In the genomic region with DNA sequence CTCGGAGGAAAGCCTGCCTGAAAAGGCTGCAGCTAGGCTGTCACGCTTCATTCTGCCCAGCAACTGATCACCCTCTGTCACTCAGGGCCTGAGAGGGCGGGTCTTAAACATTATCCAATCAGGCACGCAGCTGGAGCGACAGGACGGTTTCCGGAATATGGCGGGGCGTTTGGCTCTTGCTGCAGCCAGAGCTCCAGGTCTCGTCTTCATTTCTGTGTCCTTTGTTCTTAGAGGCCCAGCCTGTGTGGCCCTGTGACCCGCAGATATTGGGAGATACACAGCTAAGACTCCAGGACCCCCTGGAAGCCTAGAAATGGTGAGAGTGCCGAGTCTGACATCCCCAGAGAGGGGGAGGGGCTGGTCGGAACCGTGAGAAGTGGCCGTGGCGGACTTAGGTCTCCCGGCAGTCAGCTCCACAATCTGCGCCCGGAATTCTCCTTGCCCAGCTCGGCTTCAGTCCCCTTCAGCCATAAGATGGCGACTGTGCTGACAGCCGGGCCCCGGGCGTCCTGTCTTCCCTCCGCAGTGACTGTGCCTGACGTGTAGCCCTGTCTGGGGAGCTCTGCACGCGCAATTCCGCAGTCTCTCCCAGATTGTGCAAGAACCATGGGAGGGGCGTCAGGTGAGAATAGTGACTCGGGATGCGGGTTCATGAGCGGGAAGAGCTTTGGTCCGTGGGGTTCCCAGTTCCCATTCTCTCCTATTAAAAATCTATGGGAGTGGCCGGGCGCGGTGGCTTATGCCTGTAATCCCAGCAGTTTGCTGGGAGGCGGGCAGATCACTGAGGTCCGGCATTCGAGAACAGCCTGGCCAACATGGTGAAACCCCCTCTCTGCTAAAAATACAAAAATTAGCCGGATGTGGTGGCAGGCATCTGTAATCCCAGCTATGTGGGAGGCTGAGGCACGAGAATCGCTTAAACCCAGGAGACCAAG, we compare ENCODE assay signal across 8 cellular contexts. TPM values are rescaled to one million over a fixed set of nuclear protein-coding genes. Genes with fewer than 3 reads are reported as not detected.
DNase-seq lines count a peak whose midpoint lies in the region; ATAC-seq lines count a peak whose summit lies in the region.

A gene (plus strand): TSS at position 144 of the 935 bp plus-strand sequence. CDS start 170 bp downstream, at position 314.

- peaks cover 0 to 1% of the 10 kb centered on the region in 2 donors for H3K27me3 Mint-ChIP-seq in CD8-positive, alpha-beta memory T cell
- no peaks in the 10 kb centered on the region for H3K27me3 Mint-ChIP-seq in activated CD8-positive, alpha-beta memory T cell treated with anti-CD3 and anti-CD28 coated beads, Interleukin-2, amount 10 ng/mL, durations not matched to agents 7 days and 5 days

- H2AK5ac ChIP-seq in mesenchymal stem cell (ENCODE audit: low read length, severe bottlenecking): no peak within 1 kb of the TSS

- ATAC-seq in GM19467 (IDR thresholded peaks at IDR 0.05; ENCODE audit: unreplicated experiment): peak; percentile 99
- ATAC-seq in activated CD8-positive, alpha-beta memory T cell treated with anti-CD3 and anti-CD28 coated beads, Interleukin-2, amount 10 ng/mL, durations not matched to agents 7 days and 5 days: peak; percentile 100

- H3K4me1 ChIP-seq in CD8-positive, alpha-beta memory T cell (ENCODE audit: insufficient read depth, low read length): peaks cover 18% of the 10 kb centered on the region
- H3K4me1 ChIP-seq in endocrine pancreas (ENCODE audit: control insufficient read depth, insufficient read depth, low read length) (no peaks in the 10 kb centered on the region), mesenchymal stem cell (ENCODE audit: control insufficient read depth, insufficient read depth, low read depth, low read length) (no peaks in the 10 kb centered on the region)

- DNase-seq in CD8-positive, alpha-beta memory T cell: peak; percentile 78 to 95 (median 87)
- DNase-seq in HS-27A (ENCODE audit: low read depth) (peak; percentile 55), NOMO-1 (lab: John Stamatoyannopoulos, UW; ENCODE audit: unreplicated experiment in 2 of 2) (peak; percentile 75 to 81), mesenchymal stem cell (peak; percentile 97)
- peak; percentile 96 for DNase-seq in activated CD8-positive, alpha-beta memory T cell treated with anti-CD3 and anti-CD28 coated beads, Interleukin-2, amount 10 ng/mL, durations not matched to agents 7 days and 5 days
- peak; percentile 78 for DNase-seq in stimulated activated CD8-positive, alpha-beta memory T cell treated with anti-CD3 and anti-CD28 coated beads, Interleukin-12 subunit alpha, Interleukin-12 subunit beta, amount 100 ng/mL, for 24 hours (ENCODE audit: extremely low read depth)

- H3K4ac ChIP-seq in mesenchymal stem cell (ENCODE audit: low read depth in 1 of 2, low read length in 2 of 2): peak within 1 kb of the TSS; percentile 73 to 86

- no peaks in the 10 kb centered on the region for H3K36me3 ChIP-seq in CD8-positive, alpha-beta memory T cell (ENCODE audit: insufficient read depth, low read length)
- H3K36me3 ChIP-seq in endocrine pancreas (ENCODE audit: control insufficient read depth, insufficient read depth, low read length) (peaks cover 3% of the 10 kb centered on the region), mesenchymal stem cell (ENCODE audit: control insufficient read depth in 1 of 2, insufficient read depth in 2 of 2, low read depth in 1 of 2, low read length in 2 of 2) (peaks cover 14 to 15% of the 10 kb centered on the region in 2 experiments)

- H2BK15ac ChIP-seq in mesenchymal stem cell (ENCODE audit: low read depth, poor library complexity, severe bottlenecking): no peak within 1 kb of the TSS

- peak within 1 kb of the TSS in 1 of 2 experiments; percentile 92 for H3K14ac ChIP-seq in mesenchymal stem cell (ENCODE audit: low read length in 2 of 2)

- peaks cover 47 to 58% (median 58%) of the 10 kb centered on the region in 3 donors for H3K4me1 Mint-ChIP-seq in CD8-positive, alpha-beta memory T cell
- peaks cover 19% of the 10 kb centered on the region for H3K4me1 Mint-ChIP-seq in activated CD8-positive, alpha-beta memory T cell treated with anti-CD3 and anti-CD28 coated beads, Interleukin-2, amount 10 ng/mL, durations not matched to agents 7 days and 5 days

- peak within 1 kb of the TSS; percentile 88 for H2BK5ac ChIP-seq in mesenchymal stem cell (ENCODE audit: low read depth, low read length, poor library complexity, severe bottlenecking)

- H3K9ac ChIP-seq in endocrine pancreas (ENCODE audit: control insufficient read depth, insufficient read depth, low read length) (peak within 1 kb of the TSS; percentile 85), mesenchymal stem cell (ENCODE audit: low read length) (peak within 1 kb of the TSS; percentile 98)

- 4% methylated on average over 43 of the region's 43 CpGs for WGBS in mesenchymal stem cell

- H4K91ac ChIP-seq in mesenchymal stem cell (ENCODE audit: low read length): peak within 1 kb of the TSS; percentile 72

- H3K27me3 ChIP-seq in CD8-positive, alpha-beta memory T cell (ENCODE audit: insufficient read depth, low read length, poor library complexity, severe bottlenecking): no peaks in the 10 kb centered on the region
- H3K27me3 ChIP-seq in endocrine pancreas (ENCODE audit: control insufficient read depth, insufficient read depth, low read length): no peaks in the 10 kb centered on the region
- H3K27me3 ChIP-seq in mesenchymal stem cell (ENCODE audit: control insufficient read depth in 1 of 2, insufficient read depth in 1 of 2, low read length in 2 of 2): no peaks in the 10 kb centered on the region

- CTCF ChIA-PET in CD8-positive, alpha-beta memory T cell (lab: Charles Lee): interaction anchor here (0.9 to 1.7 kb wide), 5 partner anchors 22 to 364 kb away, joined by 4 to 15 read pairs (median 6); a partner anchor contains a TSS
- CTCF ChIA-PET in activated CD8-positive, alpha-beta memory T cell treated with anti-CD3 and anti-CD28 coated beads, Interleukin-2, amount 10 ng/mL, durations not matched to agents 7 days and 5 days (lab: Charles Lee): interaction anchor here (0.6 to 1.9 kb wide), 6 partner anchors 10 to 190 kb away, joined by 3 to 7 read pairs (median 4); a partner anchor contains a TSS

- peak within 1 kb of the TSS; percentile 84 to 88 for H3K18ac ChIP-seq in mesenchymal stem cell (ENCODE audit: low read depth in 1 of 2, low read length in 2 of 2)

- H3K4me3 Mint-ChIP-seq in CD8-positive, alpha-beta memory T cell: peak within 1 kb of the TSS; percentile 99 to 100 (median 100)
- H3K4me3 Mint-ChIP-seq in activated CD8-positive, alpha-beta memory T cell treated with anti-CD3 and anti-CD28 coated beads, Interleukin-2, amount 10 ng/mL, durations not matched to agents 7 days and 5 days: peak within 1 kb of the TSS; percentile 99

- peak within 1 kb of the TSS; percentile 98 to 100 (median 100) for H3K27ac Mint-ChIP-seq in CD8-positive, alpha-beta memory T cell
- H3K27ac Mint-ChIP-seq in activated CD8-positive, alpha-beta memory T cell treated with anti-CD3 and anti-CD28 coated beads, Interleukin-2, amount 10 ng/mL, durations not matched to agents 7 days and 5 days: peak within 1 kb of the TSS; percentile 99

- peaks cover 11 to 32% (median 26%) of the 10 kb centered on the region in 3 donors for H3K36me3 Mint-ChIP-seq in CD8-positive, alpha-beta memory T cell
- peaks cover 45% of the 10 kb centered on the region for H3K36me3 Mint-ChIP-seq in activated CD8-positive, alpha-beta memory T cell treated with anti-CD3 and anti-CD28 coated beads, Interleukin-2, amount 10 ng/mL, durations not matched to agents 7 days and 5 days

- peak within 1 kb of the TSS; percentile 100 for H3K27ac ChIP-seq in CD8-positive, alpha-beta memory T cell (ENCODE audit: low read depth, low read length)
- peak within 1 kb of the TSS; percentile 95 for H3K27ac ChIP-seq in mesenchymal stem cell (ENCODE audit: low read length, poor library complexity, severe bottlenecking)

- POLR2A ChIA-PET in CD8-positive, alpha-beta memory T cell (lab: Charles Lee): interaction anchor here (0.5 to 2.3 kb wide), 15 partner anchors 11 to 1611 kb away, joined by 4 to 22 read pairs (median 5); a partner anchor contains a TSS

- H3K9me3 Mint-ChIP-seq in CD8-positive, alpha-beta memory T cell: peaks cover 0 to 7% (median 0%) of the 10 kb centered on the region in 5 donors
- H3K9me3 Mint-ChIP-seq in activated CD8-positive, alpha-beta memory T cell treated with anti-CD3 and anti-CD28 coated beads, Interleukin-2, amount 10 ng/mL, durations not matched to agents 7 days and 5 days (ENCODE audit: low read depth): peaks cover 20% of the 10 kb centered on the region

- H2BK120ac ChIP-seq in mesenchymal stem cell (ENCODE audit: low read depth, low read length): peak within 1 kb of the TSS; percentile 43

- peak within 1 kb of the TSS; percentile 70 for H3K4me2 ChIP-seq in mesenchymal stem cell (ENCODE audit: low read length, poor library complexity, severe bottlenecking)

- peak within 1 kb of the TSS in 1 of 2 experiments; percentile 89 for H3K23ac ChIP-seq in mesenchymal stem cell (ENCODE audit: low read length in 2 of 2)

- peak within 1 kb of the TSS; percentile 87 for H4K8ac ChIP-seq in mesenchymal stem cell (ENCODE audit: low read length)

- peaks cover 19% of the 10 kb centered on the region for H3K79me1 ChIP-seq in mesenchymal stem cell (replicated peaks; ENCODE audit: low read length, poor library complexity, severe bottlenecking)

- H2AFZ ChIP-seq in mesenchymal stem cell (ENCODE audit: low read depth, low read length): peak within 1 kb of the TSS; percentile 72

- no peak within 1 kb of the TSS for H2BK12ac ChIP-seq in mesenchymal stem cell (ENCODE audit: low read length in 2 of 2)

- peak within 1 kb of the TSS; percentile 100 for H3K4me3 ChIP-seq in CD8-positive, alpha-beta memory T cell (ENCODE audit: low read length)
- H3K4me3 ChIP-seq in endocrine pancreas (ENCODE audit: control insufficient read depth, insufficient read depth, low read length) (peak within 1 kb of the TSS; percentile 83), mesenchymal stem cell (ENCODE audit: insufficient read depth in 1 of 2, low read depth in 1 of 2, low read length in 2 of 2) (peak within 1 kb of the TSS; percentile 86 to 99)

- no peaks in the 10 kb centered on the region for H3K9me3 ChIP-seq in CD8-positive, alpha-beta memory T cell (ENCODE audit: low read length)
- no peaks in the 10 kb centered on the region for H3K9me3 ChIP-seq in endocrine pancreas (ENCODE audit: control insufficient read depth, low read length)
- peaks cover 20% of the 10 kb centered on the region for H3K9me3 ChIP-seq in mesenchymal stem cell (ENCODE audit: control insufficient read depth, low read length)

RNA-seq across cellular contexts. Expression of the gene that starts here (rescaled TPM):
- 1 to 10 TPM; 8.5 to 9.0 TPM for total RNA-seq in CD8-positive, alpha-beta memory T cell
- polyA plus RNA-seq in CD8-positive, alpha-beta memory T cell: 34.3 TPM
- 10 to 100 TPM in 1 of 2 experiments, 1 to 10 TPM in 1; 6.7 to 10.4 TPM for total RNA-seq in activated CD8-positive, alpha-beta memory T cell treated with anti-CD3 and anti-CD28 coated beads, Interleukin-2, amount 10 ng/mL, durations not matched to agents 7 days and 5 days
- polyA plus RNA-seq in mesenchymal stem cell (2013, experiment 1 of 2): 4.4 TPM
- 4.1 TPM for polyA plus RNA-seq in mesenchymal stem cell (2013, experiment 2 of 2)

Comparison
In these comparisons a context has a peak if more than half of its experiments do, and no peak if none do; other contexts are left out.
1. Peak in every context shown above with its lines: DNase-seq, ATAC-seq, H3K4me3 ChIP-seq and H3K27ac ChIP-seq.